Comparison of ENCODE assay signal across 8 cellular contexts in genomic region chr19:10543420-10544241, GRCh38. TPM values are rescaled to one million over a fixed set of nuclear protein-coding genes. Genes with fewer than 3 reads are reported as not detected.
DNase-seq lines count a peak whose midpoint lies in the region; ATAC-seq and TF ChIP-seq lines count a peak whose summit lies in the region.

ATG4D (plus strand) TSS chr19:10543904; CDS start chr19:10544091, 187 bp downstream.

- no peaks in the 10 kb centered on the region for H3K27me3 ChIP-seq in foreskin keratinocyte

- peaks cover 10% of the 10 kb centered on the region for H3K4me1 Mint-ChIP-seq in neural crest cell

- H3K27ac ChIP-seq in foreskin keratinocyte = no peak within 1 kb of the TSS

- ATAC-seq in GM21528 (IDR thresholded peaks at IDR 0.05; ENCODE audit: low FRiP score, unreplicated experiment) (peak; percentile 73), foreskin keratinocyte (peak; percentile 81)

- peaks cover 7% of the 10 kb centered on the region for H3K27me3 Mint-ChIP-seq in neural crest cell (ENCODE audit: low read depth)

- no peaks in the 10 kb centered on the region for H3K9me3 Mint-ChIP-seq in neural crest cell

- no peaks in the 10 kb centered on the region for H3K36me3 Mint-ChIP-seq in neural crest cell (ENCODE audit: low read depth)

- peak; percentile 94 for DNase-seq in COLO668 (lab: John Stamatoyannopoulos, UW; ENCODE audit: unreplicated experiment)
- DNase-seq in LHCN-M2 (ENCODE audit: low read depth) = peak; percentile 50
- DNase-seq in SHP77 treated with DMSO at 0.1 percent for 48 hours (lab: John Stamatoyannopoulos, UW) = peak; percentile 29
- peak; percentile 71 for DNase-seq in activated gamma-delta T cell (lab: John Stamatoyannopoulos, UW)
- peak in 1 of 2 donors; percentile 65 for DNase-seq in foreskin keratinocyte
- DNase-seq in neural crest cell (ENCODE audit: low read depth, low spot score) = peak; percentile 75
- DNase-seq in stromal cell of bone marrow (ENCODE audit: low read depth) = peak; percentile 39

- TF ChIP-seq CTCF in foreskin keratinocyte (conservative IDR thresholded peaks at IDR 0.05) (no peak), neural crest cell (conservative IDR thresholded peaks at IDR 0.05) (no peak)

- peak within 1 kb of the TSS; percentile 72 for H3K27ac Mint-ChIP-seq in neural crest cell (ENCODE audit: unreplicated experiment)

- peak within 1 kb of the TSS; percentile 91 for H3K4me3 Mint-ChIP-seq in neural crest cell

- no peaks in the 10 kb centered on the region for H3K4me1 ChIP-seq in foreskin keratinocyte

RNA-seq across cellular contexts. Expression of gene ATG4D, which starts in this region (rescaled TPM):
- total RNA-seq in LHCN-M2 (2014; rRNA removed) = 35.0 and 38.0 TPM in 2 replicates
- 30.1 TPM for polyA plus RNA-seq in LHCN-M2 (2012)
- total RNA-seq in foreskin keratinocyte = 23.0 and 25.2 TPM in 2 replicates
- 28.6 and 29.7 TPM in 2 replicates for polyA plus RNA-seq in foreskin keratinocyte
- 53.3 and 56.7 TPM in 2 replicates for total RNA-seq in neural crest cell
